ENCODE assay signal across 1 cellular context in genomic region chr7:17719998-17720397, GRCh38.
TF ChIP-seq lines count a peak whose summit lies in the region.

No MANE protein-coding gene starts in this region.

TF ChIP-seq in H1, 55 proteins besides CTCF, POLR2A, EP300 and RAD21 (continued from another document):
- TF ChIP-seq, protein P1, sequence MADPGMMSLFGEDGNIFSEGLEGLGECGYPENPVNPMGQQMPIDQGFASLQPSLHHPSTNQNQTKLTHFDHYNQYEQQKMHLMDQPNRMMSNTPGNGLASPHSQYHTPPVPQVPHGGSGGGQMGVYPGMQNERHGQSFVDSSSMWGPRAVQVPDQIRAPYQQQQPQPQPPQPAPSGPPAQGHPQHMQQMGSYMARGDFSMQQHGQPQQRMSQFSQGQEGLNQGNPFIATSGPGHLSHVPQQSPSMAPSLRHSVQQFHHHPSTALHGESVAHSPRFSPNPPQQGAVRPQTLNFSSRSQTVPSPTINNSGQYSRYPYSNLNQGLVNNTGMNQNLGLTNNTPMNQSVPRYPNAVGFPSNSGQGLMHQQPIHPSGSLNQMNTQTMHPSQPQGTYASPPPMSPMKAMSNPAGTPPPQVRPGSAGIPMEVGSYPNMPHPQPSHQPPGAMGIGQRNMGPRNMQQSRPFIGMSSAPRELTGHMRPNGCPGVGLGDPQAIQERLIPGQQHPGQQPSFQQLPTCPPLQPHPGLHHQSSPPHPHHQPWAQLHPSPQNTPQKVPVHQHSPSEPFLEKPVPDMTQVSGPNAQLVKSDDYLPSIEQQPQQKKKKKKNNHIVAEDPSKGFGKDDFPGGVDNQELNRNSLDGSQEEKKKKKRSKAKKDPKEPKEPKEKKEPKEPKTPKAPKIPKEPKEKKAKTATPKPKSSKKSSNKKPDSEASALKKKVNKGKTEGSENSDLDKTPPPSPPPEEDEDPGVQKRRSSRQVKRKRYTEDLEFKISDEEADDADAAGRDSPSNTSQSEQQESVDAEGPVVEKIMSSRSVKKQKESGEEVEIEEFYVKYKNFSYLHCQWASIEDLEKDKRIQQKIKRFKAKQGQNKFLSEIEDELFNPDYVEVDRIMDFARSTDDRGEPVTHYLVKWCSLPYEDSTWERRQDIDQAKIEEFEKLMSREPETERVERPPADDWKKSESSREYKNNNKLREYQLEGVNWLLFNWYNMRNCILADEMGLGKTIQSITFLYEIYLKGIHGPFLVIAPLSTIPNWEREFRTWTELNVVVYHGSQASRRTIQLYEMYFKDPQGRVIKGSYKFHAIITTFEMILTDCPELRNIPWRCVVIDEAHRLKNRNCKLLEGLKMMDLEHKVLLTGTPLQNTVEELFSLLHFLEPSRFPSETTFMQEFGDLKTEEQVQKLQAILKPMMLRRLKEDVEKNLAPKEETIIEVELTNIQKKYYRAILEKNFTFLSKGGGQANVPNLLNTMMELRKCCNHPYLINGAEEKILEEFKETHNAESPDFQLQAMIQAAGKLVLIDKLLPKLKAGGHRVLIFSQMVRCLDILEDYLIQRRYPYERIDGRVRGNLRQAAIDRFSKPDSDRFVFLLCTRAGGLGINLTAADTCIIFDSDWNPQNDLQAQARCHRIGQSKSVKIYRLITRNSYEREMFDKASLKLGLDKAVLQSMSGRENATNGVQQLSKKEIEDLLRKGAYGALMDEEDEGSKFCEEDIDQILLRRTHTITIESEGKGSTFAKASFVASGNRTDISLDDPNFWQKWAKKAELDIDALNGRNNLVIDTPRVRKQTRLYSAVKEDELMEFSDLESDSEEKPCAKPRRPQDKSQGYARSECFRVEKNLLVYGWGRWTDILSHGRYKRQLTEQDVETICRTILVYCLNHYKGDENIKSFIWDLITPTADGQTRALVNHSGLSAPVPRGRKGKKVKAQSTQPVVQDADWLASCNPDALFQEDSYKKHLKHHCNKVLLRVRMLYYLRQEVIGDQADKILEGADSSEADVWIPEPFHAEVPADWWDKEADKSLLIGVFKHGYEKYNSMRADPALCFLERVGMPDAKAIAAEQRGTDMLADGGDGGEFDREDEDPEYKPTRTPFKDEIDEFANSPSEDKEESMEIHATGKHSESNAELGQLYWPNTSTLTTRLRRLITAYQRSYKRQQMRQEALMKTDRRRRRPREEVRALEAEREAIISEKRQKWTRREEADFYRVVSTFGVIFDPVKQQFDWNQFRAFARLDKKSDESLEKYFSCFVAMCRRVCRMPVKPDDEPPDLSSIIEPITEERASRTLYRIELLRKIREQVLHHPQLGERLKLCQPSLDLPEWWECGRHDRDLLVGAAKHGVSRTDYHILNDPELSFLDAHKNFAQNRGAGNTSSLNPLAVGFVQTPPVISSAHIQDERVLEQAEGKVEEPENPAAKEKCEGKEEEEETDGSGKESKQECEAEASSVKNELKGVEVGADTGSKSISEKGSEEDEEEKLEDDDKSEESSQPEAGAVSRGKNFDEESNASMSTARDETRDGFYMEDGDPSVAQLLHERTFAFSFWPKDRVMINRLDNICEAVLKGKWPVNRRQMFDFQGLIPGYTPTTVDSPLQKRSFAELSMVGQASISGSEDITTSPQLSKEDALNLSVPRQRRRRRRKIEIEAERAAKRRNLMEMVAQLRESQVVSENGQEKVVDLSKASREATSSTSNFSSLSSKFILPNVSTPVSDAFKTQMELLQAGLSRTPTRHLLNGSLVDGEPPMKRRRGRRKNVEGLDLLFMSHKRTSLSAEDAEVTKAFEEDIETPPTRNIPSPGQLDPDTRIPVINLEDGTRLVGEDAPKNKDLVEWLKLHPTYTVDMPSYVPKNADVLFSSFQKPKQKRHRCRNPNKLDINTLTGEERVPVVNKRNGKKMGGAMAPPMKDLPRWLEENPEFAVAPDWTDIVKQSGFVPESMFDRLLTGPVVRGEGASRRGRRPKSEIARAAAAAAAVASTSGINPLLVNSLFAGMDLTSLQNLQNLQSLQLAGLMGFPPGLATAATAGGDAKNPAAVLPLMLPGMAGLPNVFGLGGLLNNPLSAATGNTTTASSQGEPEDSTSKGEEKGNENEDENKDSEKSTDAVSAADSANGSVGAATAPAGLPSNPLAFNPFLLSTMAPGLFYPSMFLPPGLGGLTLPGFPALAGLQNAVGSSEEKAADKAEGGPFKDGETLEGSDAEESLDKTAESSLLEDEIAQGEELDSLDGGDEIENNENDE (IDR thresholded peaks at IDR 0.05; ENCODE audit: insufficient replicate concordance, low read length) = no peak
- TF ChIP-seq RBBP5 (IDR thresholded peaks at IDR 0.05; ENCODE audit: borderline replicate concordance, low read depth, low read length) (no peak), SP2 (IDR thresholded peaks at IDR 0.05; ENCODE audit: low read length) (no peak), MAX (IDR thresholded peaks at IDR 0.05) (no peak)
